In the genomic region with DNA sequence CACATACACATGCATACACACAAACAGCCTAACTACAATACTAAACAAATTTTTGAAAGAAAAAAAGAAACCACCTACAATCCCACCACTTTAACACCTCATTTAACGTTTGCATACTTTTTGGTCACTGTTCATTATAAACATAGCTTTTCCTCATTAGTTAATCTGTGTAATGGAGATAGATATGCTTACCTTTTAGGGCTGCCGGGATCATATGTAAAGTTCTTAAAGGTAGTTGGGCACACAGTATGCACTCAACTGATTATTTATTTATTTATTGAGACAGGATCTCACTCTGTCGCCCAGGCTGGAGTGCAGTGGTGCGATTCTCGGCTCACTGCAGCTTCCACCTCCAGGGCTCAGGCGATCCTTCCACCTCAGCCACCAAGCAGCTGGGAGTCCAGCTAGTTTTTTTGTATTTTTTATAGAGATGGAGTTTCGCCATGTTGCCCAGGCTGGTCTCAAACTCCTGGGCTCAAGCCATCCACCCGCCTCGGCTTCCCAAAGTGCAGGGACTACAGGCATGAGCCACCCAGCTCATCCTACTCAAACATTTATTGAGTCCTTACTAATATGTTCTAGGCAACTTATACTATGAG, we compare ENCODE assay signal across 1 cellular context.
TF ChIP-seq lines count a peak whose summit lies in the region.

No MANE protein-coding gene starts in this region.

TF ChIP-seq in K562, 482 proteins besides CTCF, POLR2A, EP300 and RAD21 (continued from another document):
- 0 out of 2 replicates have a peak, but pooled peaks have one; percentile 32 for TF ChIP-seq POLR2H (tag; IDR thresholded peaks at IDR 0.05; ENCODE audit: low read depth)
- TF ChIP-seq MYBL2 (IDR thresholded peaks at IDR 0.05; ENCODE audit: low read depth), result no peak
- TF ChIP-seq MYBL2 (CRISPR knock-in tag; IDR thresholded peaks at IDR 0.05; ENCODE audit: borderline replicate concordance), result no peak
- TF ChIP-seq ZNF699 (CRISPR knock-in tag; IDR thresholded peaks at IDR 0.05; ENCODE audit: insufficient replicate concordance), result no peak
- peak; percentile 27; the same call in 1 of the 2 replicates for TF ChIP-seq NFRKB (IDR thresholded peaks at IDR 0.05; ENCODE audit: low read depth)
- TF ChIP-seq, protein P1, sequence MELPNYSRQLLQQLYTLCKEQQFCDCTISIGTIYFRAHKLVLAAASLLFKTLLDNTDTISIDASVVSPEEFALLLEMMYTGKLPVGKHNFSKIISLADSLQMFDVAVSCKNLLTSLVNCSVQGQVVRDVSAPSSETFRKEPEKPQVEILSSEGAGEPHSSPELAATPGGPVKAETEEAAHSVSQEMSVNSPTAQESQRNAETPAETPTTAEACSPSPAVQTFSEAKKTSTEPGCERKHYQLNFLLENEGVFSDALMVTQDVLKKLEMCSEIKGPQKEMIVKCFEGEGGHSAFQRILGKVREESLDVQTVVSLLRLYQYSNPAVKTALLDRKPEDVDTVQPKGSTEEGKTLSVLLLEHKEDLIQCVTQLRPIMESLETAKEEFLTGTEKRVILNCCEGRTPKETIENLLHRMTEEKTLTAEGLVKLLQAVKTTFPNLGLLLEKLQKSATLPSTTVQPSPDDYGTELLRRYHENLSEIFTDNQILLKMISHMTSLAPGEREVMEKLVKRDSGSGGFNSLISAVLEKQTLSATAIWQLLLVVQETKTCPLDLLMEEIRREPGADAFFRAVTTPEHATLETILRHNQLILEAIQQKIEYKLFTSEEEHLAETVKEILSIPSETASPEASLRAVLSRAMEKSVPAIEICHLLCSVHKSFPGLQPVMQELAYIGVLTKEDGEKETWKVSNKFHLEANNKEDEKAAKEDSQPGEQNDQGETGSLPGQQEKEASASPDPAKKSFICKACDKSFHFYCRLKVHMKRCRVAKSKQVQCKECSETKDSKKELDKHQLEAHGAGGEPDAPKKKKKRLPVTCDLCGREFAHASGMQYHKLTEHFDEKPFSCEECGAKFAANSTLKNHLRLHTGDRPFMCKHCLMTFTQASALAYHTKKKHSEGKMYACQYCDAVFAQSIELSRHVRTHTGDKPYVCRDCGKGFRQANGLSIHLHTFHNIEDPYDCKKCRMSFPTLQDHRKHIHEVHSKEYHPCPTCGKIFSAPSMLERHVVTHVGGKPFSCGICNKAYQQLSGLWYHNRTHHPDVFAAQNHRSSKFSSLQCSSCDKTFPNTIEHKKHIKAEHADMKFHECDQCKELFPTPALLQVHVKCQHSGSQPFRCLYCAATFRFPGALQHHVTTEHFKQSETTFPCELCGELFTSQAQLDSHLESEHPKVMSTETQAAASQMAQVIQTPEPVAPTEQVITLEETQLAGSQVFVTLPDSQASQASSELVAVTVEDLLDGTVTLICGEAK (IDR thresholded peaks at IDR 0.05), result peak; percentile 9; the same call in 1 of the 2 replicates
- TF ChIP-seq, protein P1 (CRISPR knock-in tag; IDR thresholded peaks at IDR 0.05), result no peak
- TF ChIP-seq, protein P2, sequence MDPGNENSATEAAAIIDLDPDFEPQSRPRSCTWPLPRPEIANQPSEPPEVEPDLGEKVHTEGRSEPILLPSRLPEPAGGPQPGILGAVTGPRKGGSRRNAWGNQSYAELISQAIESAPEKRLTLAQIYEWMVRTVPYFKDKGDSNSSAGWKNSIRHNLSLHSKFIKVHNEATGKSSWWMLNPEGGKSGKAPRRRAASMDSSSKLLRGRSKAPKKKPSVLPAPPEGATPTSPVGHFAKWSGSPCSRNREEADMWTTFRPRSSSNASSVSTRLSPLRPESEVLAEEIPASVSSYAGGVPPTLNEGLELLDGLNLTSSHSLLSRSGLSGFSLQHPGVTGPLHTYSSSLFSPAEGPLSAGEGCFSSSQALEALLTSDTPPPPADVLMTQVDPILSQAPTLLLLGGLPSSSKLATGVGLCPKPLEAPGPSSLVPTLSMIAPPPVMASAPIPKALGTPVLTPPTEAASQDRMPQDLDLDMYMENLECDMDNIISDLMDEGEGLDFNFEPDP (CRISPR knock-in tag; IDR thresholded peaks at IDR 0.05), result no peak
- TF ChIP-seq ARID1B (IDR thresholded peaks at IDR 0.05), result peak; percentile 37; the same call in 1 of the 2 replicates
- TF ChIP-seq, protein P3, sequence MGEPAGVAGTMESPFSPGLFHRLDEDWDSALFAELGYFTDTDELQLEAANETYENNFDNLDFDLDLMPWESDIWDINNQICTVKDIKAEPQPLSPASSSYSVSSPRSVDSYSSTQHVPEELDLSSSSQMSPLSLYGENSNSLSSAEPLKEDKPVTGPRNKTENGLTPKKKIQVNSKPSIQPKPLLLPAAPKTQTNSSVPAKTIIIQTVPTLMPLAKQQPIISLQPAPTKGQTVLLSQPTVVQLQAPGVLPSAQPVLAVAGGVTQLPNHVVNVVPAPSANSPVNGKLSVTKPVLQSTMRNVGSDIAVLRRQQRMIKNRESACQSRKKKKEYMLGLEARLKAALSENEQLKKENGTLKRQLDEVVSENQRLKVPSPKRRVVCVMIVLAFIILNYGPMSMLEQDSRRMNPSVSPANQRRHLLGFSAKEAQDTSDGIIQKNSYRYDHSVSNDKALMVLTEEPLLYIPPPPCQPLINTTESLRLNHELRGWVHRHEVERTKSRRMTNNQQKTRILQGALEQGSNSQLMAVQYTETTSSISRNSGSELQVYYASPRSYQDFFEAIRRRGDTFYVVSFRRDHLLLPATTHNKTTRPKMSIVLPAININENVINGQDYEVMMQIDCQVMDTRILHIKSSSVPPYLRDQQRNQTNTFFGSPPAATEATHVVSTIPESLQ (CRISPR knock-in tag; IDR thresholded peaks at IDR 0.05), result 0 out of 2 replicates have a peak, but pooled peaks have one; percentile 16
- TF ChIP-seq GATAD2B (IDR thresholded peaks at IDR 0.05; ENCODE audit: borderline replicate concordance), result no peak
- TF ChIP-seq FOXK2 (conservative IDR thresholded peaks at IDR 0.05 in 1 of 2, IDR thresholded peaks at IDR 0.05 in 1 of 2; ENCODE audit: low read depth in 2 of 2), result peak in 1 of 2 experiments; percentile 28; a peak in 2 of 4 replicates
- TF ChIP-seq ZNF175 (CRISPR knock-in tag; IDR thresholded peaks at IDR 0.05; ENCODE audit: low read depth), result 0 out of 2 replicates have a peak, but pooled peaks have one; percentile 31
- TF ChIP-seq PPARD (CRISPR knock-in tag; IDR thresholded peaks at IDR 0.05), result no peak
- TF ChIP-seq HLTF (IDR thresholded peaks at IDR 0.05), result 0 out of 2 replicates have a peak, but pooled peaks have one; percentile 13
- TF ChIP-seq FOXJ2 (tag; IDR thresholded peaks at IDR 0.05), result 0 out of 2 replicates have a peak, but pooled peaks have one; percentile 22
- TF ChIP-seq, protein P4, sequence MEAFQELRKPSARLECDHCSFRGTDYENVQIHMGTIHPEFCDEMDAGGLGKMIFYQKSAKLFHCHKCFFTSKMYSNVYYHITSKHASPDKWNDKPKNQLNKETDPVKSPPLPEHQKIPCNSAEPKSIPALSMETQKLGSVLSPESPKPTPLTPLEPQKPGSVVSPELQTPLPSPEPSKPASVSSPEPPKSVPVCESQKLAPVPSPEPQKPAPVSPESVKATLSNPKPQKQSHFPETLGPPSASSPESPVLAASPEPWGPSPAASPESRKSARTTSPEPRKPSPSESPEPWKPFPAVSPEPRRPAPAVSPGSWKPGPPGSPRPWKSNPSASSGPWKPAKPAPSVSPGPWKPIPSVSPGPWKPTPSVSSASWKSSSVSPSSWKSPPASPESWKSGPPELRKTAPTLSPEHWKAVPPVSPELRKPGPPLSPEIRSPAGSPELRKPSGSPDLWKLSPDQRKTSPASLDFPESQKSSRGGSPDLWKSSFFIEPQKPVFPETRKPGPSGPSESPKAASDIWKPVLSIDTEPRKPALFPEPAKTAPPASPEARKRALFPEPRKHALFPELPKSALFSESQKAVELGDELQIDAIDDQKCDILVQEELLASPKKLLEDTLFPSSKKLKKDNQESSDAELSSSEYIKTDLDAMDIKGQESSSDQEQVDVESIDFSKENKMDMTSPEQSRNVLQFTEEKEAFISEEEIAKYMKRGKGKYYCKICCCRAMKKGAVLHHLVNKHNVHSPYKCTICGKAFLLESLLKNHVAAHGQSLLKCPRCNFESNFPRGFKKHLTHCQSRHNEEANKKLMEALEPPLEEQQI (IDR thresholded peaks at IDR 0.05), result no peak
- TF ChIP-seq ZNF589 (CRISPR knock-in tag; IDR thresholded peaks at IDR 0.05; ENCODE audit: low read depth), result peak; percentile 36; the same call in 1 of the 2 replicates
- TF ChIP-seq NCOA1 (IDR thresholded peaks at IDR 0.05; ENCODE audit: low read depth), result peak; percentile 48; the same call in 1 of the 2 replicates
- peak; percentile 35; the same call in 1 of the 2 replicates for TF ChIP-seq MTA2 (IDR thresholded peaks at IDR 0.05; ENCODE audit: low read depth)
- TF ChIP-seq NBN (IDR thresholded peaks at IDR 0.05; ENCODE audit: low read depth), result peak; percentile 55; the same call in 1 of the 2 replicates
- TF ChIP-seq MIER1 (IDR thresholded peaks at IDR 0.05; ENCODE audit: low read depth), result 0 out of 2 replicates have a peak, but pooled peaks have one; percentile 33
